ENCODE assay signal across 16 cellular contexts in genomic region chr10:11949152-11949551, GRCh38.
DNase-seq lines count a peak whose midpoint lies in the region; ATAC-seq, FAIRE-seq and TF ChIP-seq lines count a peak whose summit lies in the region.
"Had no signal": no experiment of that assay in that cellular context is flagged by ENCODE, and none has a peak within 500 bp of the region (broad histone marks: within the 10 kb centered on the region; RNA-seq: fewer than 3 reads in every experiment).

No MANE protein-coding gene starts in this region.

- in situ Hi-C loops in HAP-1 (cut with MboI; ENCODE audit: low sequenced_read_pairs), result no loop called here

- POLR2A ChIA-PET in CD8-positive, alpha-beta T cell (lab: Charles Lee), result no interaction called here

- H3K9me3 Mint-ChIP-seq in CD8-positive, alpha-beta T cell, result no peaks in the 10 kb centered on the region
- H3K9me3 Mint-ChIP-seq in immature natural killer cell, result no peaks in the 10 kb centered on the region
- H3K9me3 Mint-ChIP-seq: activated CD4-positive, alpha-beta memory T cell treated with anti-CD3 and anti-CD28 coated beads for 36 hours; neural progenitor cell had no signal

- no peak for ATAC-seq in CD8-positive, alpha-beta T cell
- ATAC-seq in upper lobe of left lung (ENCODE audit: low FRiP score in 2 of 2) (no peak), HG02588 (IDR thresholded peaks at IDR 0.05; ENCODE audit: unreplicated experiment) (no peak)

- H3K36me3 ChIP-seq in CD8-positive, alpha-beta T cell (ENCODE audit: insufficient read depth, low read length), result no peaks in the 10 kb centered on the region
- H3K36me3 ChIP-seq in OCI-LY3 (replicated peaks; ENCODE audit: low read depth, low read length) (peaks cover 25% of the 10 kb centered on the region), upper lobe of left lung (peaks cover 0 to 49% (median 1%) of the 10 kb centered on the region in 4 donors), HAP-1 (replicated peaks) (peaks cover 16% of the 10 kb centered on the region; the same call in 1 of the 2 replicates)

- no peak overlapping the region for H2AFZ ChIP-seq in OCI-LY3 (ENCODE audit: low read depth, low read length)
- H2AFZ ChIP-seq: neural progenitor cell had no signal

- FAIRE-seq in GM19239 (lab: Jason Lieb, UNC), result peak; percentile 80

- H3K4me3 ChIP-seq in CD8-positive, alpha-beta T cell (ENCODE audit: low read depth, low read length), result no peak overlapping the region
- H3K4me3 ChIP-seq in OCI-LY3 (ENCODE audit: low read length), result no peak overlapping the region
- H3K4me3 ChIP-seq in upper lobe of left lung, result no peak overlapping the region
- no peak overlapping the region for H3K4me3 ChIP-seq in HAP-1
- H3K4me3 ChIP-seq: BLaER1, neural progenitor cell, tibial nerve had no signal

- no peaks in the 10 kb centered on the region for H3K79me2 ChIP-seq in OCI-LY3 (ENCODE audit: low read length)

- no peak for DNase-seq in CD8-positive, alpha-beta T cell
- DNase-seq in GM19239 (ENCODE audit: insufficient read length, low spot score) (no peak), immature natural killer cell (no peak), upper lobe of left lung (no peak), HAP-1 (ENCODE audit: low spot score in 2 of 2) (no peak)
- DNase-seq: activated CD4-positive, alpha-beta memory T cell treated with anti-CD3 and anti-CD28 coated beads for 36 hours; amygdala; hippocampal formation; kidney; mesenchymal stem cell; NCI-H524 had no signal

- CTCF ChIA-PET in CD8-positive, alpha-beta T cell (lab: Charles Lee), result no interaction called here

- H3K27me3 Mint-ChIP-seq in CD8-positive, alpha-beta T cell (ENCODE audit: low read depth), result no peaks in the 10 kb centered on the region
- no peaks in the 10 kb centered on the region for H3K27me3 Mint-ChIP-seq in immature natural killer cell (ENCODE audit: low read depth in 3 of 3)
- H3K27me3 Mint-ChIP-seq: activated CD4-positive, alpha-beta memory T cell treated with anti-CD3 and anti-CD28 coated beads for 36 hours had no signal

- H3K4me1 ChIP-seq in CD8-positive, alpha-beta T cell (ENCODE audit: insufficient read depth, low read length), result no peaks in the 10 kb centered on the region
- H3K4me1 ChIP-seq in OCI-LY3 (ENCODE audit: low read length), result peaks cover 13% of the 10 kb centered on the region
- H3K4me1 ChIP-seq in upper lobe of left lung, result no peaks in the 10 kb centered on the region
- no peaks in the 10 kb centered on the region; the same call in 1 of the 2 replicates for H3K4me1 ChIP-seq in HAP-1
- H3K4me1 ChIP-seq: BLaER1, neural progenitor cell had no signal

- no peak overlapping the region for H3K4me3 Mint-ChIP-seq in CD8-positive, alpha-beta T cell
- no peak overlapping the region for H3K4me3 Mint-ChIP-seq in immature natural killer cell
- H3K4me3 Mint-ChIP-seq: activated CD4-positive, alpha-beta memory T cell treated with anti-CD3 and anti-CD28 coated beads for 36 hours; neural progenitor cell had no signal

- WGBS in upper lobe of left lung, 2 donors, result 69 to 82% methylated on average over 2 of the region's 2 CpGs

- H3K4me2 ChIP-seq in OCI-LY3 (ENCODE audit: low read length), result peak overlapping the region; percentile 25
- H3K4me2 ChIP-seq: BLaER1, neural progenitor cell had no signal

- no peak overlapping the region for H3K9ac ChIP-seq in OCI-LY3 (ENCODE audit: low read length)
- H3K9ac ChIP-seq: BLaER1, neural progenitor cell had no signal

- peak overlapping the region; percentile 34 for H3K27ac Mint-ChIP-seq in CD8-positive, alpha-beta T cell
- peak overlapping the region in 5 of 6 donors; percentile 9 to 65 (median 23) for H3K27ac Mint-ChIP-seq in immature natural killer cell
- H3K27ac Mint-ChIP-seq: activated CD4-positive, alpha-beta memory T cell treated with anti-CD3 and anti-CD28 coated beads for 36 hours; neural progenitor cell had no signal

- H3K9me3 ChIP-seq in CD8-positive, alpha-beta T cell (ENCODE audit: low read length), result no peaks in the 10 kb centered on the region
- H3K9me3 ChIP-seq in OCI-LY3 (ENCODE audit: insufficient read depth, low read length) (no peaks in the 10 kb centered on the region), upper lobe of left lung (no peaks in the 10 kb centered on the region), HAP-1 (no peaks in the 10 kb centered on the region)
- H3K9me3 ChIP-seq: BLaER1, tibial nerve had no signal

- TF ChIP-seq POLR2A in upper lobe of left lung (IDR thresholded peaks at IDR 0.05), result no peak

- no peaks in the 10 kb centered on the region for H3K4me1 Mint-ChIP-seq in CD8-positive, alpha-beta T cell (ENCODE audit: low read depth)
- H3K4me1 Mint-ChIP-seq in immature natural killer cell, result peaks cover 0 to 4% of the 10 kb centered on the region in 2 donors

- H4K20me1 ChIP-seq in OCI-LY3 (ENCODE audit: insufficient read depth, low read length), result peaks cover 9% of the 10 kb centered on the region; the same call in 1 of the 2 replicates
- H4K20me1 ChIP-seq: BLaER1 had no signal

- intact Hi-C loops in CD8-positive, alpha-beta T cell (cut with DNase I, micrococcal nuclease), result no loop called here

- no peak for TF ChIP-seq EP300 in upper lobe of left lung (IDR thresholded peaks at IDR 0.05)

- H3K27me3 ChIP-seq in CD8-positive, alpha-beta T cell (ENCODE audit: insufficient read depth, low read length), result no peaks in the 10 kb centered on the region
- no peaks in the 10 kb centered on the region for H3K27me3 ChIP-seq in OCI-LY3 (ENCODE audit: low read depth, low read length)
- no peaks in the 10 kb centered on the region for H3K27me3 ChIP-seq in upper lobe of left lung
- no peaks in the 10 kb centered on the region for H3K27me3 ChIP-seq in HAP-1 (ENCODE audit: low read depth)
- H3K27me3 ChIP-seq: BLaER1, neural progenitor cell, tibial nerve had no signal

- peaks cover 56% of the 10 kb centered on the region for H3K36me3 Mint-ChIP-seq in CD8-positive, alpha-beta T cell
- peaks cover 15 to 23% (median 22%) of the 10 kb centered on the region in 3 donors for H3K36me3 Mint-ChIP-seq in immature natural killer cell

- H3K27ac ChIP-seq in CD8-positive, alpha-beta T cell (ENCODE audit: low read depth, low read length), result no peak overlapping the region
- H3K27ac ChIP-seq in OCI-LY3 (ENCODE audit: low read length) (peak overlapping the region; percentile 24; the same call in 1 of the 2 replicates), upper lobe of left lung (no peak overlapping the region)
- H3K27ac ChIP-seq: BLaER1, neural progenitor cell, tibial nerve had no signal

- TF ChIP-seq CTCF in CD8-positive, alpha-beta T cell (IDR thresholded peaks at IDR 0.05), result no peak
- TF ChIP-seq CTCF in OCI-LY3 (IDR thresholded peaks at IDR 0.05; ENCODE audit: low read depth, low read length) (no peak), upper lobe of left lung (IDR thresholded peaks at IDR 0.05) (no peak)
